ENCODE assay signal across 7 cellular contexts in genomic region chr5:157271740-157272271, GRCh38. TPM values are rescaled to one million over a fixed set of nuclear protein-coding genes. Genes with fewer than 3 reads are reported as not detected.
DNase-seq lines count a peak whose midpoint lies in the region; ATAC-seq and TF ChIP-seq lines count a peak whose summit lies in the region.

No MANE protein-coding gene starts in this region.

- H3K36me3 ChIP-seq in duodenal mucosa (ENCODE audit: control insufficient read depth in 1 of 2, insufficient read depth in 2 of 2, low read length in 2 of 2), result no peaks in the 10 kb centered on the region
- no peaks in the 10 kb centered on the region for H3K36me3 ChIP-seq in sigmoid colon

- no peaks in the 10 kb centered on the region for H3K9me3 ChIP-seq in duodenal mucosa (ENCODE audit: control insufficient read depth in 1 of 2, low read length in 2 of 2)
- H3K9me3 ChIP-seq in sigmoid colon, result no peaks in the 10 kb centered on the region

- ATAC-seq in GM19351 (IDR thresholded peaks at IDR 0.05; ENCODE audit: unreplicated experiment), result peak; percentile 77
- ATAC-seq in HG03159 (IDR thresholded peaks at IDR 0.05; ENCODE audit: unreplicated experiment), result peak; percentile 83

- 52 to 82% methylated on average over 12 of the region's 12 CpGs for WGBS in sigmoid colon, 2 donors

- H3K27me3 ChIP-seq in duodenal mucosa (ENCODE audit: control insufficient read depth in 1 of 2, insufficient read depth in 2 of 2, low read length in 2 of 2) (no peaks in the 10 kb centered on the region), sigmoid colon (no peaks in the 10 kb centered on the region)

- DNase-seq in activated CD4-positive, CD25-positive, alpha-beta regulatory T cell (lab: John Stamatoyannopoulos, UW), result peak; percentile 31 to 71 (median 65)
- DNase-seq in stimulated activated CD8-positive, alpha-beta memory T cell treated with anti-CD3 and anti-CD28 coated beads, Interleukin-4, amount 100 ng/mL, for 4 hours (ENCODE audit: low read depth in 2 of 2, low spot score in 1 of 2), result peak; percentile 57 to 70
- DNase-seq in NCI-H82 treated with DMSO at 0.1 percent for 48 hours (lab: John Stamatoyannopoulos, UW; ENCODE audit: unreplicated experiment) (no peak), sigmoid colon (no peak)

- H3K4me3 ChIP-seq in duodenal mucosa (ENCODE audit: low read depth in 1 of 2, low read length in 2 of 2), result no peak overlapping the region
- H3K4me3 ChIP-seq in sigmoid colon, result no peak overlapping the region

- H3K27ac ChIP-seq in duodenal mucosa (ENCODE audit: low read depth, low read length) (peak overlapping the region; percentile 55), sigmoid colon (no peak overlapping the region)

- no peak for TF ChIP-seq POLR2A in sigmoid colon (IDR thresholded peaks at IDR 0.05)

- TF ChIP-seq CTCF in sigmoid colon (IDR thresholded peaks at IDR 0.05), result no peak

- no peak overlapping the region for H3K9ac ChIP-seq in duodenal mucosa (ENCODE audit: low read depth in 1 of 2, low read length in 2 of 2)

- no peak for TF ChIP-seq EP300 in sigmoid colon (IDR thresholded peaks at IDR 0.05)

- H3K4me1 ChIP-seq in duodenal mucosa (ENCODE audit: control insufficient read depth in 1 of 2, insufficient read depth in 2 of 2, low read length in 2 of 2) (peaks cover 12 to 21% of the 10 kb centered on the region in 2 donors), sigmoid colon (peaks cover 0 to 4% (median under 1%) of the 10 kb centered on the region in 4 donors)

- intact Hi-C loops in sigmoid colon (cut with DNase I), result no loop called here

RNA-seq across cellular contexts. Expression of gene CYFIP2, which starts 5.9 kb away (rescaled TPM):
- total RNA-seq in sigmoid colon, result 10 to 100 TPM; 13.8 to 37.8 (median 29.3) TPM
- 10 to 100 TPM in 1 of 3 donors, 1 to 10 TPM in 2; 4.8 to 38.1 (median 8.1) TPM for polyA plus RNA-seq in sigmoid colon

Comparison
In these comparisons a context has a peak if more than half of its experiments do, and no peak if none do; other contexts are left out.
1. DNase-seq: peak in activated CD4-positive, CD25-positive, alpha-beta regulatory T cell (4 of 4) and stimulated activated CD8-positive, alpha-beta memory T cell treated with anti-CD3 and anti-CD28 coated beads, Interleukin-4, amount 100 ng/mL, for 4 hours (2 of 2); none in NCI-H82 treated with DMSO at 0.1 percent for 48 hours (single experiment) and sigmoid colon (single experiment).